20 cellular contexts compared by ENCODE assay signal in genomic region chr14:24784981-24785380, GRCh38.
DNase-seq lines count a peak whose midpoint lies in the region; ATAC-seq and TF ChIP-seq lines count a peak whose summit lies in the region.
"Had no signal": no experiment of that assay in that cellular context is flagged by ENCODE, and none has a peak within 500 bp of the region (broad histone marks: within the 10 kb centered on the region; RNA-seq: fewer than 3 reads in every experiment).

No MANE protein-coding gene starts in this region.

- no peaks in the 10 kb centered on the region for H3K9me3 ChIP-seq in heart left ventricle
- no peaks in the 10 kb centered on the region for H3K9me3 ChIP-seq in heart right ventricle

- peak; percentile 48 for DNase-seq in NCI-H345 (lab: John Stamatoyannopoulos, UW)
- DNase-seq in NCI-H345 treated with DMSO at 0.1 percent for 48 hours (lab: John Stamatoyannopoulos, UW; ENCODE audit: unreplicated experiment): no peak
- DNase-seq in NCI-H69 (lab: John Stamatoyannopoulos, UW): peak; percentile 35
- no peak for DNase-seq in left colon
- DNase-seq in heart left ventricle: no peak
- no peak for DNase-seq in heart right ventricle
- no peak for DNase-seq in stimulated activated naive CD4-positive, alpha-beta T cell (lab: John Stamatoyannopoulos, UW)
- DNase-seq: AML-193; CD8-positive, alpha-beta memory T cell; EL; GF-D8; KBM-7; NCI-H1417 treated with DMSO at 0.1 percent for 48 hours; NCI-H187 treated with DMSO at 0.1 percent for 48 hours; NCI-H2171; NCI-H82; SW 1271; T-helper 2 cell had no signal

- H3K4me1 ChIP-seq in heart left ventricle: peaks cover 0 to 16% (median 12%) of the 10 kb centered on the region in 12 donors
- peaks cover 0 to 19% (median 14%) of the 10 kb centered on the region in 9 donors for H3K4me1 ChIP-seq in heart right ventricle

- H3K27me3 ChIP-seq in heart left ventricle (no peaks in the 10 kb centered on the region), heart right ventricle (no peaks in the 10 kb centered on the region)

- ATAC-seq in left colon (peak; percentile 42), heart left ventricle (no peak), heart right ventricle (no peak)
- ATAC-seq: Right ventricle myocardium inferior had no signal

- TF ChIP-seq CTCF in heart left ventricle (IDR thresholded peaks at IDR 0.05) (no peak), heart right ventricle (IDR thresholded peaks at IDR 0.05) (no peak)

- TF ChIP-seq POLR2A in heart left ventricle (IDR thresholded peaks at IDR 0.05): no peak

- H3K27ac ChIP-seq in heart left ventricle: no peak overlapping the region
- H3K27ac ChIP-seq in heart right ventricle: no peak overlapping the region
- H3K27ac ChIP-seq: C4-2B had no signal

- intact Hi-C loops in left colon (cut with DNase I, micrococcal nuclease): no loop called here
- intact Hi-C loops in heart left ventricle (cut with DNase I): no loop called here
- intact Hi-C loops in heart right ventricle (cut with DNase I): no loop called here

- H3K4me3 ChIP-seq in heart left ventricle (no peak overlapping the region), heart right ventricle (no peak overlapping the region)

- H3K36me3 ChIP-seq in heart left ventricle (no peaks in the 10 kb centered on the region), heart right ventricle (no peaks in the 10 kb centered on the region)

Comparison
In these comparisons a context has a peak if more than half of its experiments do, and no peak if none do; other contexts are left out.
1. DNase-seq: peak in NCI-H345 (single experiment) and NCI-H69 (single experiment); none in NCI-H345 treated with DMSO at 0.1 percent for 48 hours (single experiment), left colon (0 of 2), heart left ventricle (0 of 5), heart right ventricle (0 of 2) and stimulated activated naive CD4-positive, alpha-beta T cell (0 of 6).